Comparison of ENCODE assay signal across 17 cellular contexts in genomic region chr20:23060629-23061028, GRCh38. TPM values are rescaled to one million over a fixed set of nuclear protein-coding genes. Genes with fewer than 3 reads are reported as not detected.
DNase-seq lines count a peak whose midpoint lies in the region; ATAC-seq and TF ChIP-seq lines count a peak whose summit lies in the region.
"Had no signal": no experiment of that assay in that cellular context is flagged by ENCODE, and none has a peak within 500 bp of the region (broad histone marks: within the 10 kb centered on the region; RNA-seq: fewer than 3 reads in every experiment).

No MANE protein-coding gene starts in this region.

- peak overlapping the region in 2 of 3 experiments; percentile 17 to 70 for H3K4me3 Mint-ChIP-seq in nephron
- no peak overlapping the region for H3K4me3 Mint-ChIP-seq in CD8-positive, alpha-beta memory T cell

- no peak for TF ChIP-seq POLR2A in gastroesophageal sphincter (IDR thresholded peaks at IDR 0.05)

- peaks cover 66% of the 10 kb centered on the region for H3K4me1 Mint-ChIP-seq in nephron
- no peaks in the 10 kb centered on the region for H3K4me1 Mint-ChIP-seq in CD8-positive, alpha-beta memory T cell

- DNase-seq in heart right ventricle (no peak), cardiac septum (ENCODE audit: low spot score) (no peak), coronary artery (ENCODE audit: low spot score) (no peak), tibial artery (no peak)
- no peak for DNase-seq in CD8-positive, alpha-beta memory T cell
- DNase-seq in activated T-cell treated with anti-CD3 and anti-CD28 coated beads, Interleukin-2, amount 50 U/mL, for 1 hour, result no peak
- DNase-seq: GM23248, KBM-7, NCI-H1092, NCI-H1694, NCI-H69, SHP77 treated with DMSO at 0.1 percent for 48 hours had no signal

- H3K9me3 ChIP-seq in heart right ventricle, result peaks cover 0 to 14% (median 0%) of the 10 kb centered on the region in 11 donors
- H3K9me3 ChIP-seq in tibial artery, result no peaks in the 10 kb centered on the region
- H3K9me3 ChIP-seq in CD8-positive, alpha-beta memory T cell (ENCODE audit: low read length), result no peaks in the 10 kb centered on the region
- H3K9me3 ChIP-seq in gastroesophageal sphincter, result no peaks in the 10 kb centered on the region

- TF ChIP-seq CTCF in heart right ventricle (IDR thresholded peaks at IDR 0.05), result no peak
- no peak for TF ChIP-seq CTCF in coronary artery (IDR thresholded peaks at IDR 0.05)
- TF ChIP-seq CTCF in nephron (IDR thresholded peaks at IDR 0.05; ENCODE audit: unreplicated experiment in 3 of 3), result no peak
- no peak for TF ChIP-seq CTCF in tibial artery (IDR thresholded peaks at IDR 0.05)
- TF ChIP-seq CTCF in gastroesophageal sphincter (IDR thresholded peaks at IDR 0.05), result no peak

- no peaks in the 10 kb centered on the region for H3K36me3 ChIP-seq in heart right ventricle
- no peaks in the 10 kb centered on the region for H3K36me3 ChIP-seq in tibial artery
- no peaks in the 10 kb centered on the region for H3K36me3 ChIP-seq in CD8-positive, alpha-beta memory T cell (ENCODE audit: insufficient read depth, low read length)
- H3K36me3 ChIP-seq in gastroesophageal sphincter, result no peaks in the 10 kb centered on the region

- H3K27me3 Mint-ChIP-seq in nephron (ENCODE audit: low read depth), result peaks cover 4% of the 10 kb centered on the region
- H3K27me3 Mint-ChIP-seq in CD8-positive, alpha-beta memory T cell, result no peaks in the 10 kb centered on the region

- no peaks in the 10 kb centered on the region for H3K36me3 Mint-ChIP-seq in nephron (ENCODE audit: low read depth)
- no peaks in the 10 kb centered on the region for H3K36me3 Mint-ChIP-seq in CD8-positive, alpha-beta memory T cell

- no peak overlapping the region for H3K27ac Mint-ChIP-seq in nephron
- no peak overlapping the region for H3K27ac Mint-ChIP-seq in CD8-positive, alpha-beta memory T cell

- no peak for TF ChIP-seq EP300 in gastroesophageal sphincter (IDR thresholded peaks at IDR 0.05)

- H3K4me1 ChIP-seq in heart right ventricle, result peaks cover 22 to 51% (median 47%) of the 10 kb centered on the region in 9 donors
- peaks cover 0 to 51% (median 36%) of the 10 kb centered on the region in 4 donors for H3K4me1 ChIP-seq in tibial artery
- no peaks in the 10 kb centered on the region for H3K4me1 ChIP-seq in CD8-positive, alpha-beta memory T cell (ENCODE audit: insufficient read depth, low read length)
- H3K4me1 ChIP-seq in gastroesophageal sphincter, result peaks cover 0 to 37% (median 26%) of the 10 kb centered on the region in 3 donors

- WGBS in heart right ventricle, 2 donors, result 88 to 93% methylated on average over 4 of the region's 4 CpGs
- WGBS in gastroesophageal sphincter (ENCODE audit: low coverage in 1 of 2), 2 donors, result 88 to 90% methylated on average over 1 to 4 of the region's 4 CpGs

- POLR2A ChIA-PET in CD8-positive, alpha-beta memory T cell (lab: Charles Lee), result no interaction called here

- H3K9me3 Mint-ChIP-seq in nephron, result peaks cover 2% of the 10 kb centered on the region
- peaks cover 0 to 7% (median 0%) of the 10 kb centered on the region in 5 donors for H3K9me3 Mint-ChIP-seq in CD8-positive, alpha-beta memory T cell

- CTCF ChIA-PET in CD8-positive, alpha-beta memory T cell (lab: Charles Lee), result no interaction called here

- H3K27ac ChIP-seq in heart right ventricle (peak overlapping the region in 8 of 10 donors; percentile 46 to 84 (median 74)), coronary artery (peak overlapping the region; percentile 71 to 94), tibial artery (peak overlapping the region; percentile 82 to 87), gastroesophageal sphincter (peak overlapping the region in 2 of 4 donors; percentile 60 to 76)
- no peak overlapping the region for H3K27ac ChIP-seq in CD8-positive, alpha-beta memory T cell (ENCODE audit: low read depth, low read length)

- H3K4me3 ChIP-seq in heart right ventricle, result no peak overlapping the region
- no peak overlapping the region for H3K4me3 ChIP-seq in coronary artery
- H3K4me3 ChIP-seq in tibial artery, result no peak overlapping the region
- no peak overlapping the region for H3K4me3 ChIP-seq in CD8-positive, alpha-beta memory T cell (ENCODE audit: low read length)
- H3K4me3 ChIP-seq in gastroesophageal sphincter, result no peak overlapping the region
- H3K4me3 ChIP-seq: GM23248 had no signal

- no peaks in the 10 kb centered on the region for H3K27me3 ChIP-seq in heart right ventricle
- H3K27me3 ChIP-seq in tibial artery, result no peaks in the 10 kb centered on the region
- H3K27me3 ChIP-seq in CD8-positive, alpha-beta memory T cell (ENCODE audit: insufficient read depth, low read length, poor library complexity, severe bottlenecking), result no peaks in the 10 kb centered on the region
- no peaks in the 10 kb centered on the region for H3K27me3 ChIP-seq in gastroesophageal sphincter

- intact Hi-C loops in heart right ventricle (cut with DNase I) (loop anchor here in 2 of 10 donors (5.0 to 10.0 kb wide), 2 partner anchors 72 to 274 kb away; no protein-coding TSS in a partner anchor), cardiac septum (cut with DNase I) (loop anchor here (5.0 to 10.0 kb wide), 2 partner anchors 92 to 266 kb away; no protein-coding TSS in a partner anchor), tibial artery (cut with DNase I; ENCODE audit: low total_unique reads) (no loop called here)

- no peak for ATAC-seq in heart right ventricle
- no peak for ATAC-seq in gastroesophageal sphincter
- ATAC-seq: Panc1 had no signal

RNA-seq across cellular contexts. Expression of gene THBD, which starts 11.2 kb away (rescaled TPM):
- total RNA-seq in heart right ventricle, result 10 to 100 TPM; 11.1 to 61.0 (median 17.4) TPM
- polyA plus RNA-seq in heart right ventricle, result 10 to 100 TPM; 12.0 to 20.6 TPM
- total RNA-seq in cardiac septum, result 27.0 TPM
- total RNA-seq in CD8-positive, alpha-beta memory T cell, result under 1 TPM; 0.13 to 0.31 TPM
- polyA plus RNA-seq in CD8-positive, alpha-beta memory T cell, result not detected
- total RNA-seq in gastroesophageal sphincter, result 10 to 100 TPM; 12.0 to 77.4 (median 39.5) TPM

RNA-seq across cellular contexts. Expression of gene CD93, which starts 25.5 kb away (rescaled TPM):
- total RNA-seq in heart right ventricle, result 10 to 100 TPM; 29.6 to 85.0 (median 40.0) TPM
- 10 to 100 TPM; 12.7 to 24.9 TPM for polyA plus RNA-seq in heart right ventricle
- 40.3 TPM for total RNA-seq in cardiac septum
- total RNA-seq in CD8-positive, alpha-beta memory T cell, result under 1 TPM; 0.50 to 0.53 TPM
- polyA plus RNA-seq in CD8-positive, alpha-beta memory T cell, result 0.02 TPM
- 10 to 100 TPM; 20.4 to 75.4 (median 47.2) TPM for total RNA-seq in gastroesophageal sphincter
- total RNA-seq: A172, GM23248 had no signal

RNA-seq across cellular contexts. Expression of gene SSTR4, which starts 25.5 kb away (rescaled TPM):
- total RNA-seq in heart right ventricle (not detected), cardiac septum (not detected), gastroesophageal sphincter (under 1 TPM in 1 of 4 donors, not detected in 3; 0.58 TPM)
- not detected for polyA plus RNA-seq in heart right ventricle
- total RNA-seq in CD8-positive, alpha-beta memory T cell, result not detected
- not detected for polyA plus RNA-seq in CD8-positive, alpha-beta memory T cell
- total RNA-seq: A172, GM23248 had no signal
- polyA plus RNA-seq: CD14-positive monocyte, GM23248 had no signal

Comparison
In these comparisons a context has a peak if more than half of its experiments do, and no peak if none do; other contexts are left out.
1. H3K4me3 Mint-ChIP-seq: peak in nephron (2 of 3); none in CD8-positive, alpha-beta memory T cell (0 of 7).
2. RNA of gene THBD, which starts 11.2 kb away (total RNA-seq): 12.0 to 77.4 TPM in gastroesophageal sphincter, 27.0 TPM in cardiac septum (single experiment) and 11.1 to 61.0 TPM in heart right ventricle; 0.13 to 0.31 TPM in CD8-positive, alpha-beta memory T cell; every median in the first group is over 4 times any median in the second.
3. RNA of gene CD93, which starts 25.5 kb away (total RNA-seq): 20.4 to 75.4 TPM in gastroesophageal sphincter, 29.6 to 85.0 TPM in heart right ventricle and 40.3 TPM in cardiac septum (single experiment); 0.50 to 0.53 TPM in CD8-positive, alpha-beta memory T cell; every median in the first group is over 10 times any median in the second.